ENCODE assay signal across 22 cellular contexts in the genomic region with DNA sequence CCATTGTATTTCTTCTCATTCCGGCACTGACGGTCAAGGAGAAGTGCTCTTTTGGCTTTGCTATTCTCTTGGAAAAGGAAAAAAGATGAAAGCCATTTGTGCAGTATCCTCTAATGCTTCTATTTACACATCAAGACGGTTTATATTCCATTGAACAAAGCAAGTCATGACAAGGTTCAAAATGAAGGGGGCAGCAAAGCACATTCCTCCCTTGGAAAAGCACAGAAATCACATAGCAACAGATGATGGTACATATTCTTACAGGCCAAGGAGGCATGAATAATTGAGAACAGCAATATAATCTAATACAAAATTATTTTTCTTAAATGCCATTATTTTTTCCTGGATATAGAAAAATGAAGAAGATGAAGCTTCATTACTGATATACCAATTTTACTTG.
"Had no signal": no experiment of that assay in that cellular context is flagged by ENCODE, and none has a peak within 500 bp of the region (broad histone marks: within the 10 kb centered on the region; RNA-seq: fewer than 3 reads in every experiment).

No MANE protein-coding gene starts in this region.

- H3K9me3 ChIP-seq: sigmoid colon, upper lobe of right lung had no signal

- H3K36me3 Mint-ChIP-seq: activated naive CD4-positive, alpha-beta T cell treated with anti-CD3 and anti-CD28 coated beads, Interleukin-2, amount 50 U/mL, for 24 hours; brain; memory B cell; T-cell had no signal

- H3K27ac Mint-ChIP-seq: activated CD4-positive, alpha-beta T cell treated with anti-CD3 and anti-CD28 coated beads, Interleukin-2, amount 10 ng/mL, durations not matched to agents 7 days and 5 days; activated CD8-positive, alpha-beta T cell treated with anti-CD3 and anti-CD28 coated beads, Interleukin-2, amount 10 ng/mL, durations not matched to agents 7 days and 5 days; activated naive CD4-positive, alpha-beta T cell treated with anti-CD3 and anti-CD28 coated beads, Interleukin-2, amount 50 U/mL, for 24 hours; brain; effector memory CD8-positive, alpha-beta T cell; memory B cell; nephron; T-cell; T-helper 2 cell treated with Interferon-gamma antibody and Interleukin-4, amounts not matched to agents 5 μg/mL and 100 μg/mL, for 36 hours had no signal

- H3K9me3 Mint-ChIP-seq: activated CD4-positive, alpha-beta T cell treated with anti-CD3 and anti-CD28 coated beads, Interleukin-2, amount 10 ng/mL, durations not matched to agents 7 days and 5 days had no signal

- H3K27me3 Mint-ChIP-seq: activated CD4-positive, alpha-beta T cell treated with anti-CD3 and anti-CD28 coated beads, Interleukin-2, amount 10 ng/mL, durations not matched to agents 7 days and 5 days; activated naive CD4-positive, alpha-beta T cell treated with anti-CD3 and anti-CD28 coated beads, Interleukin-2, amount 50 U/mL, for 24 hours; effector memory CD8-positive, alpha-beta T cell; memory B cell; T-cell had no signal

- H3K4me1 ChIP-seq: sigmoid colon, upper lobe of right lung had no signal

- DNase-seq: activated CD4-positive, alpha-beta T cell treated with anti-CD3 and anti-CD28 coated beads, Interleukin-2, amount 10 ng/mL, durations not matched to agents 7 days and 5 days; activated CD4-positive, CD25-positive, alpha-beta regulatory T cell treated with anti-CD3 and anti-CD28 coated beads, Interleukin-2, amount 50 U/mL, for 72 hours; activated CD8-positive, alpha-beta T cell treated with anti-CD3 and anti-CD28 coated beads, Interleukin-2, amount 10 ng/mL, durations not matched to agents 7 days and 5 days; activated gamma-delta T cell treated with Interleukin-2 at 50 U/mL for 16 hours; activated T-cell treated with anti-CD3 and anti-CD28 coated beads, Interleukin-2, amount 50 U/mL, for 1 hour; aorta; dorsolateral prefrontal cortex; effector memory CD8-positive, alpha-beta T cell; left colon; nucleus accumbens; sigmoid colon; stimulated activated CD4-positive, alpha-beta T cell treated with anti-CD3 and anti-CD28 coated beads, Interleukin-4, amount 100 ng/mL, for 24 hours; stimulated activated naive CD8-positive, alpha-beta T cell treated with anti-CD3 and anti-CD28 coated beads, Interleukin-15, Interleukin-2, amounts not matched to agents 100 U/mL and 50 U/mL, for 24 hours; T-cell; upper lobe of right lung had no signal

- H3K4me3 Mint-ChIP-seq: activated CD4-positive, alpha-beta T cell treated with anti-CD3 and anti-CD28 coated beads, Interleukin-2, amount 10 ng/mL, durations not matched to agents 7 days and 5 days; activated CD8-positive, alpha-beta T cell treated with anti-CD3 and anti-CD28 coated beads, Interleukin-2, amount 10 ng/mL, durations not matched to agents 7 days and 5 days; activated naive CD4-positive, alpha-beta T cell treated with anti-CD3 and anti-CD28 coated beads, Interleukin-2, amount 50 U/mL, for 24 hours; brain; effector memory CD8-positive, alpha-beta T cell; memory B cell; nephron; T-cell; T-helper 2 cell treated with Interferon-gamma antibody and Interleukin-4, amounts not matched to agents 5 μg/mL and 100 μg/mL, for 36 hours had no signal

- ATAC-seq: activated CD8-positive, alpha-beta T cell treated with anti-CD3 and anti-CD28 coated beads, Interleukin-2, amount 10 ng/mL, durations not matched to agents 7 days and 5 days; effector memory CD8-positive, alpha-beta T cell; left colon; stimulated activated naive CD8-positive, alpha-beta T cell treated with anti-CD3 and anti-CD28 coated beads, Interleukin-15, Interleukin-2, amounts not matched to agents 100 U/mL and 50 U/mL, for 24 hours; T-cell had no signal

- H3K36me3 ChIP-seq: sigmoid colon, upper lobe of right lung had no signal

- H3K27me3 ChIP-seq: dorsolateral prefrontal cortex, sigmoid colon, upper lobe of right lung had no signal

- H3K4me1 Mint-ChIP-seq: activated CD4-positive, alpha-beta T cell treated with anti-CD3 and anti-CD28 coated beads, Interleukin-2, amount 10 ng/mL, durations not matched to agents 7 days and 5 days; activated naive CD4-positive, alpha-beta T cell treated with anti-CD3 and anti-CD28 coated beads, Interleukin-2, amount 50 U/mL, for 24 hours; memory B cell; nephron; T-cell had no signal

- H3K27ac ChIP-seq: dorsolateral prefrontal cortex, epithelial cell of prostate, sigmoid colon, upper lobe of right lung, VCaP had no signal

- H3K4me3 ChIP-seq: dorsolateral prefrontal cortex, sigmoid colon, upper lobe of right lung had no signal
